Comparison of ENCODE assay signal across 19 cellular contexts in genomic region chr4:71783972-71784371, GRCh38. TPM values are rescaled to one million over a fixed set of nuclear protein-coding genes. Genes with fewer than 3 reads are reported as not detected.
"Had no signal": no experiment of that assay in that cellular context is flagged by ENCODE, and none has a peak within 500 bp of the region (broad histone marks: within the 10 kb centered on the region; RNA-seq: fewer than 3 reads in every experiment).

TSS of gene GC (minus strand) at chr4:71784079. CDS start at chr4:71784018, 61 bp downstream.

- H3K4me1 Mint-ChIP-seq: activated naive CD4-positive, alpha-beta T cell treated with anti-CD3 and anti-CD28 coated beads, Interleukin-2, amount 10 ng/mL, durations not matched to agents 7 days and 5 days; immature natural killer cell; natural killer cell had no signal

- H3K27me3 Mint-ChIP-seq: activated naive CD4-positive, alpha-beta T cell treated with anti-CD3 and anti-CD28 coated beads, Interleukin-2, amount 10 ng/mL, durations not matched to agents 7 days and 5 days had no signal

- H3K36me3 ChIP-seq: cardiac muscle cell, esophagus muscularis mucosa, right atrium auricular region, suprapubic skin had no signal

- H3K27me3 ChIP-seq: cardiac muscle cell, esophagus muscularis mucosa, right atrium auricular region, suprapubic skin had no signal

- H3K4me1 ChIP-seq: esophagus muscularis mucosa, right atrium auricular region, suprapubic skin had no signal

- H3K36me3 Mint-ChIP-seq: activated naive CD4-positive, alpha-beta T cell treated with anti-CD3 and anti-CD28 coated beads, Interleukin-2, amount 10 ng/mL, durations not matched to agents 7 days and 5 days; immature natural killer cell; natural killer cell had no signal

- H3K27ac Mint-ChIP-seq: activated naive CD4-positive, alpha-beta T cell treated with anti-CD3 and anti-CD28 coated beads, Interleukin-2, amount 10 ng/mL, durations not matched to agents 7 days and 5 days; immature natural killer cell; natural killer cell had no signal

- H3K4me3 ChIP-seq: cardiac muscle cell, esophagus muscularis mucosa, right atrium auricular region, skin epidermis, suprapubic skin had no signal

- H3K9me3 ChIP-seq: esophagus muscularis mucosa, right atrium auricular region, suprapubic skin had no signal

- ATAC-seq: left cardiac atrium; natural killer cell; stimulated activated naive CD8-positive, alpha-beta T cell treated with anti-CD3 and anti-CD28 coated beads, Interleukin-15, Interleukin-2, amounts not matched to agents 100 U/mL and 50 U/mL, for 24 hours had no signal

- H3K9me3 Mint-ChIP-seq: activated naive CD4-positive, alpha-beta T cell treated with anti-CD3 and anti-CD28 coated beads, Interleukin-2, amount 10 ng/mL, durations not matched to agents 7 days and 5 days; immature natural killer cell had no signal

- H3K27ac ChIP-seq: cardiac muscle cell, esophagus muscularis mucosa, right atrium auricular region, skin epidermis, suprapubic skin had no signal

- DNase-seq: activated CD4-positive, alpha-beta T cell treated with anti-CD3 and anti-CD28 coated beads, Interleukin-2, amount 50 U/mL, for 4 hours; activated CD4-positive, CD25-positive, alpha-beta regulatory T cell treated with anti-CD3 and anti-CD28 coated beads, Interleukin-2, amount 50 U/mL, for 72 hours; activated naive CD4-positive, alpha-beta T cell treated with anti-CD3 and anti-CD28 coated beads, Interleukin-2, amount 10 ng/mL, durations not matched to agents 7 days and 5 days; immature natural killer cell; left cardiac atrium; mammary epithelial cell; natural killer cell; nucleus accumbens; stimulated activated naive CD8-positive, alpha-beta T cell treated with anti-CD3 and anti-CD28 coated beads, Interleukin-15, Interleukin-2, amounts not matched to agents 100 U/mL and 50 U/mL, for 24 hours; T-helper 1 cell; T1000; trophoblast cell had no signal

- H3K4me3 Mint-ChIP-seq: activated naive CD4-positive, alpha-beta T cell treated with anti-CD3 and anti-CD28 coated beads, Interleukin-2, amount 10 ng/mL, durations not matched to agents 7 days and 5 days; immature natural killer cell; natural killer cell had no signal

- FAIRE-seq: endometrium had no signal

RNA-seq across cellular contexts. Expression of gene GC, which starts in this region (rescaled TPM):
- total RNA-seq: dermis microvascular lymphatic vessel endothelial cell, mammary epithelial cell, natural killer cell, right atrium auricular region had no signal
- polyA plus RNA-seq: immature natural killer cell, mammary epithelial cell had no signal
